In the genomic region with DNA sequence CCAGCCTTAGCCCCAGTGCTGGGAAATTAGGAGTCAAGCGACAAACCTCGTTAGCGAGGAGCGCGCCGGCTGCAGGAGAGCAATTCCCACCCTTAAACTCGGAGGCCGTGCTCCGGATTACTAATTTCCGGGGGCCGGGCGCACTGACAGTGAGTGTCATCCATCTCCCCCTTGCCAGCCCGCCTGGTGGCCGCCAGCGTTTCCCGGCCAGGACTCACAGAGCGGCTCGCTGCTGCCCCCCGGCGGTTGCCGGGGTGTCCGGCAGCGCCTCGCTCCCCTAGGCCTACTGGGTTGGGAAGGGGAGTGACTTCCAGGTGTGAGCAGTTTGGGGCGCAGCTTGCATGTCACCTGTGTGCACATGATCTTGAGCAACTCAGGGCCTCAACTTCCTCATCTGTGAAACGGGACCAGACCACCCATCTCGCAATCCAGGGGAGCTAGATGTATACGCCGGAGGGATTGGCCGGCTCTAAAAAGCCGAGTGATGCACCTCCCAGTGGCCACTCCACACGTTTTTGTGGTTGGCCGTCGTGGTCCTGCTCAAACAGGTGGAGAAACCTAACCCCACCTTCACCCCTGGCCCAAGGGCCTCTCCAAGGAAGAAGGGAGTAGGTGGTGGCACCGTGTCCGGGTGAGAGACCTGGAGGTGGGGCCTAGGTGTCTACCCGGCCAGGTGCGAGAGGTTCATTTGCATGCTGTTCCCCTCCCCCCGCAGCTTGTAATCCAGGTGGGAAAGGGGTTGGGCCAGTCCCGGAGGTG, we compare ENCODE assay signal across 8 cellular contexts. TPM values are rescaled to one million over a fixed set of nuclear protein-coding genes. Genes with fewer than 3 reads are reported as not detected.
DNase-seq lines count a peak whose midpoint lies in the region; ATAC-seq, FAIRE-seq and TF ChIP-seq lines count a peak whose summit lies in the region.

No MANE protein-coding gene starts in this region.

- H3K36me3 Mint-ChIP-seq in central memory CD8-positive, alpha-beta T cell (ENCODE audit: insufficient read depth): peaks cover 8% of the 10 kb centered on the region

- H3K4me1 ChIP-seq in kidney (ENCODE audit: control insufficient read depth in 1 of 2, insufficient read depth in 1 of 2, low read depth in 1 of 2, low read length in 2 of 2): peaks cover 19 to 39% of the 10 kb centered on the region in 2 donors

- ATAC-seq in HG03108 (IDR thresholded peaks at IDR 0.05; ENCODE audit: unreplicated experiment) (peak; percentile 30), HG02870 (IDR thresholded peaks at IDR 0.05; ENCODE audit: unreplicated experiment) (no peak)
- peak; percentile 81 to 84 for ATAC-seq in activated CD4-positive, CD25-positive, alpha-beta regulatory T cell treated with anti-CD3 and anti-CD28 coated beads, Interleukin-2, amount 50 U/mL, for 24 hours
- ATAC-seq in central memory CD8-positive, alpha-beta T cell (replicated peaks; ENCODE audit: extremely low read depth, poor library complexity, severe bottlenecking): peak; percentile 77

- no peaks in the 10 kb centered on the region for H3K36me3 ChIP-seq in GM06990 (ENCODE audit: control insufficient read depth, insufficient read depth, low read length)
- H3K36me3 ChIP-seq in kidney (ENCODE audit: control insufficient read depth in 1 of 2, insufficient read depth in 2 of 2, low read length in 2 of 2): no peaks in the 10 kb centered on the region

- H3K4me3 ChIP-seq in GM06990 (replicated peaks; ENCODE audit: low read depth, low read length): peak overlapping the region; percentile 58
- peak overlapping the region in 1 of 2 donors; percentile 18 for H3K4me3 ChIP-seq in kidney (ENCODE audit: low read length in 2 of 2)

- peaks cover 42% of the 10 kb centered on the region for H3K4me1 Mint-ChIP-seq in central memory CD8-positive, alpha-beta T cell

- H3K27ac Mint-ChIP-seq in central memory CD8-positive, alpha-beta T cell (ENCODE audit: low read depth): peak overlapping the region; percentile 84

- no peaks in the 10 kb centered on the region for H3K27me3 ChIP-seq in GM06990 (replicated peaks; ENCODE audit: control insufficient read depth, insufficient read depth, low read length)

- DNase-seq in GM06990 (ENCODE audit: extremely low read depth, insufficient read length) (peak; percentile 90), NCI-H226 (peak; percentile 81), kidney (peak; percentile 96)
- peak; percentile 82 to 88 for DNase-seq in central memory CD8-positive, alpha-beta T cell (ENCODE audit: low spot score in 2 of 2)
- DNase-seq in stimulated activated CD4-positive, alpha-beta T cell treated with anti-CD3 and anti-CD28 coated beads, Interleukin-12 subunit alpha, Interleukin-12 subunit beta, amount 100 ng/mL, for 48 hours (ENCODE audit: low read depth in 2 of 3, low spot score in 1 of 3): peak; percentile 70 to 84 (median 83)

- intact Hi-C loops in kidney (cut with DNase I): no loop called here

- no peaks in the 10 kb centered on the region for H3K9me3 Mint-ChIP-seq in central memory CD8-positive, alpha-beta T cell

- peak overlapping the region; percentile 22 to 47 for H3K9ac ChIP-seq in kidney (ENCODE audit: low read length in 2 of 2)

- no peaks in the 10 kb centered on the region for H3K9me3 ChIP-seq in kidney (ENCODE audit: control insufficient read depth in 1 of 2, low read length in 2 of 2)

- no peaks in the 10 kb centered on the region for H3K27me3 Mint-ChIP-seq in central memory CD8-positive, alpha-beta T cell

- TF ChIP-seq CTCF in GM06990 (IDR thresholded peaks at IDR 0.05; ENCODE audit: insufficient read depth, low read length, poor library complexity, severe bottlenecking) (peak; percentile 96), kidney (IDR thresholded peaks at IDR 0.05; ENCODE audit: borderline replicate concordance, extremely low read depth, insufficient read depth) (peak; percentile 91)

- peak overlapping the region; percentile 76 for H3K4me3 Mint-ChIP-seq in central memory CD8-positive, alpha-beta T cell

- H3K27ac ChIP-seq in kidney (ENCODE audit: low read depth in 2 of 2, low read length in 2 of 2): peak overlapping the region; percentile 88 to 91

- no peak for FAIRE-seq in kidney (lab: Jason Lieb, UNC)

RNA-seq across cellular contexts. Expression of gene GSE1, which starts 2.5 kb away (rescaled TPM):
- total RNA-seq in kidney: 92.8 TPM
- 9.5 TPM for polyA plus RNA-seq in kidney (ENCODE audit: insufficient read depth, low read depth, low replicate concordance)
